9 cellular contexts compared by ENCODE assay signal in the genomic region with DNA sequence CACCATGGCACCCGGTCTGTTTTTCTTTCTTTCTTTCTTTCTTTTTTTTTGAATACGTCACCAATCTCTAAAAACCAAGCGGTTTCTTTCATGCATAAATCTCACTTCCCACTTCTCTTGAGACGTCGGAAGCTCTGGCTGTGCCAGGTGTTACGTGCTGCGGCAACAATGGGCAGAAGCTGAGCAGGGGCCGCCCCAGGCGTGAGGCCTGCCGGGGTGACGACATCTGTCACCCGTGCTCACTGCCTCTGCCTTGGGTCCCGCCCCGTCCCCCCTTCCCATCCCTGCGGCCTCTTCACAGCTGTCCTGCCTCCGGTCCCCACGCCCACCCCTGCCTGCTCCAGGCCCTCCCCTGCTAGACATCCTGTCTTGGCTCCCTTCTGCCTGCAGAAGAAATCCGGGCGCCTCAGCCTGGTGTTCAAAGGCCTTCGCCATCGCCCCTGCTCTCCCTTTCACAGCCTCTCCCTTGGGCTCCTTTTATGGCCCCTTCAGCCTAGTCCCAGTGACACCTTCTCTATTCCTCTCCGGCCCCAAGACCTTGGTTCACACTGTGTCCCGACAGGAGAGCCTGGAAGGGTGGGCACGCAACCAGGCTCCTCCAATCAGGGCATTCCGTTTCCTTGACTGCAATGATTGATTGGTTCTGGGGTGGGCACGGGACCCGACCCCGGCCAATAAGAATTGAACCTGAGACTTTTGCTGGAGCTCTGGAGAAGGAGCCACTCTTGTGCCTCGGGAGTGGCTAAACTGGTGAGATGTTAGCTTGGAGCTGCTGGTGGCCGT. TPM values are rescaled to one million over a fixed set of nuclear protein-coding genes. Genes with fewer than 3 reads are reported as not detected.
DNase-seq lines count a peak whose midpoint lies in the region; ATAC-seq and TF ChIP-seq lines count a peak whose summit lies in the region.
"Had no signal": no experiment of that assay in that cellular context is flagged by ENCODE, and none has a peak within 500 bp of the region (broad histone marks: within the 10 kb centered on the region; RNA-seq: fewer than 3 reads in every experiment).

No MANE protein-coding gene starts in this region.

- CTCF ChIA-PET in HEK293 (lab: Yijun Ruan, JAX) = interaction anchor here (0.6 to 5.3 kb wide), 8 partner anchors 8 to 499 kb away, joined by 3 to 60 read pairs (median 4); no protein-coding TSS in a partner anchor

- no peak overlapping the region for H3K27ac ChIP-seq in HEK293 (ENCODE audit: extremely low read depth, low read depth, low read length)
- H3K27ac ChIP-seq: thoracic aorta had no signal

- H3K4me3 ChIP-seq in HEK293 (ENCODE audit: low read depth, low read length) = no peak overlapping the region
- H3K4me3 ChIP-seq: thoracic aorta had no signal

- H3K27me3 Mint-ChIP-seq in natural killer cell treated with Interleukin-12 subunit alpha and Interleukin-12 subunit beta and Interleukin-15 and Interleukin-18, amount 100 ng/mL, for 72 hours = peaks cover 0 to 2% of the 10 kb centered on the region in 2 donors

- peaks cover 25 to 32% of the 10 kb centered on the region in 2 donors for H3K4me1 Mint-ChIP-seq in natural killer cell treated with Interleukin-12 subunit alpha and Interleukin-12 subunit beta and Interleukin-15 and Interleukin-18, amount 100 ng/mL, for 72 hours (ENCODE audit: low read depth in 2 of 2)

- ATAC-seq in GM18502 (IDR thresholded peaks at IDR 0.05; ENCODE audit: poor library complexity, unreplicated experiment) = peak; percentile 61
- ATAC-seq in natural killer cell treated with Interleukin-12 subunit alpha and Interleukin-12 subunit beta and Interleukin-15 and Interleukin-18, amount 100 ng/mL, for 72 hours = peak; percentile 67 to 86

- TF ChIP-seq CTCF in HEK293 (tag by site-specific recombination; IDR thresholded peaks at IDR 0.05) = no peak

- H3K9me3 ChIP-seq in HEK293 (ENCODE audit: control insufficient read depth, insufficient read depth, low read depth, low read length) = no peaks in the 10 kb centered on the region
- H3K9me3 ChIP-seq: thoracic aorta had no signal

- H3K9me3 Mint-ChIP-seq in natural killer cell treated with Interleukin-12 subunit alpha and Interleukin-12 subunit beta and Interleukin-15 and Interleukin-18, amount 100 ng/mL, for 72 hours = no peaks in the 10 kb centered on the region

- H3K36me3 ChIP-seq in HEK293 (ENCODE audit: control insufficient read depth in 2 of 2, insufficient read depth in 1 of 2, low read length in 2 of 2) = no peaks in the 10 kb centered on the region
- H3K36me3 ChIP-seq: thoracic aorta had no signal

- peak overlapping the region; percentile 43 for H3K4me3 Mint-ChIP-seq in natural killer cell treated with Interleukin-12 subunit alpha and Interleukin-12 subunit beta and Interleukin-15 and Interleukin-18, amount 100 ng/mL, for 72 hours

- POLR2A ChIA-PET in HEK293 (lab: Yijun Ruan, JAX) = interaction anchor here (0.6 kb wide), 1 partner anchor 156 kb away, joined by 4 read pairs; no protein-coding TSS in a partner anchor

- DNase-seq in NCI-H1694 treated with DMSO at 0.1 percent for 48 hours (lab: John Stamatoyannopoulos, UW) = peak; percentile 45
- peak; percentile 74 for DNase-seq in activated T-cell treated with anti-CD3 and anti-CD28 coated beads, Interleukin-2, amount 50 U/mL, for 1 hour
- DNase-seq in natural killer cell treated with Interleukin-12 subunit alpha and Interleukin-12 subunit beta and Interleukin-15 and Interleukin-18, amount 100 ng/mL, for 72 hours (ENCODE audit: low spot score) = peak; percentile 77
- DNase-seq in middle frontal gyrus (ENCODE audit: extremely low spot score, low spot score) = no peak
- DNase-seq in hypothalamus (lab: John Stamatoyannopoulos, UW) = no peak
- DNase-seq in cortex of kidney (lab: John Stamatoyannopoulos, UW) = no peak

- H3K27ac Mint-ChIP-seq in natural killer cell treated with Interleukin-12 subunit alpha and Interleukin-12 subunit beta and Interleukin-15 and Interleukin-18, amount 100 ng/mL, for 72 hours = peak overlapping the region in 1 of 2 donors; percentile 69

- no peaks in the 10 kb centered on the region for H3K36me3 Mint-ChIP-seq in natural killer cell treated with Interleukin-12 subunit alpha and Interleukin-12 subunit beta and Interleukin-15 and Interleukin-18, amount 100 ng/mL, for 72 hours

- no peaks in the 10 kb centered on the region for H3K4me1 ChIP-seq in HEK293 (ENCODE audit: control insufficient read depth, insufficient read depth, low read length)

TF ChIP-seq in HEK293, 187 proteins besides CTCF, POLR2A, EP300 and RAD21:
- TF ChIP-seq SP2 (tag by site-specific recombination; IDR thresholded peaks at IDR 0.05) (peak; percentile 48), ZNF23 (tag by site-specific recombination; IDR thresholded peaks at IDR 0.05; ENCODE audit: borderline replicate concordance) (no peak)

RNA-seq across cellular contexts. Expression of gene P2RX1, which starts 4.8 kb away (rescaled TPM):
- total RNA-seq in natural killer cell treated with Interleukin-12 subunit alpha and Interleukin-12 subunit beta and Interleukin-15 and Interleukin-18, amount 100 ng/mL, for 72 hours = 1 to 10 TPM; 3.9 TPM

RNA-seq across cellular contexts. Expression of gene CAMKK1, which starts 18.6 kb away (rescaled TPM):
- total RNA-seq in natural killer cell treated with Interleukin-12 subunit alpha and Interleukin-12 subunit beta and Interleukin-15 and Interleukin-18, amount 100 ng/mL, for 72 hours = 1 to 10 TPM; 1.5 to 3.3 TPM

RNA-seq across cellular contexts. Expression of gene ATP2A3, which starts 52.8 kb away (rescaled TPM):
- 100 to 1,000 TPM; 125 to 234 TPM for total RNA-seq in natural killer cell treated with Interleukin-12 subunit alpha and Interleukin-12 subunit beta and Interleukin-15 and Interleukin-18, amount 100 ng/mL, for 72 hours

Comparison
In these comparisons a context has a peak if more than half of its experiments do, and no peak if none do; other contexts are left out.
1. DNase-seq: peak in NCI-H1694 treated with DMSO at 0.1 percent for 48 hours (single experiment), activated T-cell treated with anti-CD3 and anti-CD28 coated beads, Interleukin-2, amount 50 U/mL, for 1 hour (single experiment) and natural killer cell treated with Interleukin-12 subunit alpha and Interleukin-12 subunit beta and Interleukin-15 and Interleukin-18, amount 100 ng/mL, for 72 hours (single experiment); none in middle frontal gyrus (single experiment), hypothalamus (0 of 51) and cortex of kidney (single experiment).